In the genomic region with DNA sequence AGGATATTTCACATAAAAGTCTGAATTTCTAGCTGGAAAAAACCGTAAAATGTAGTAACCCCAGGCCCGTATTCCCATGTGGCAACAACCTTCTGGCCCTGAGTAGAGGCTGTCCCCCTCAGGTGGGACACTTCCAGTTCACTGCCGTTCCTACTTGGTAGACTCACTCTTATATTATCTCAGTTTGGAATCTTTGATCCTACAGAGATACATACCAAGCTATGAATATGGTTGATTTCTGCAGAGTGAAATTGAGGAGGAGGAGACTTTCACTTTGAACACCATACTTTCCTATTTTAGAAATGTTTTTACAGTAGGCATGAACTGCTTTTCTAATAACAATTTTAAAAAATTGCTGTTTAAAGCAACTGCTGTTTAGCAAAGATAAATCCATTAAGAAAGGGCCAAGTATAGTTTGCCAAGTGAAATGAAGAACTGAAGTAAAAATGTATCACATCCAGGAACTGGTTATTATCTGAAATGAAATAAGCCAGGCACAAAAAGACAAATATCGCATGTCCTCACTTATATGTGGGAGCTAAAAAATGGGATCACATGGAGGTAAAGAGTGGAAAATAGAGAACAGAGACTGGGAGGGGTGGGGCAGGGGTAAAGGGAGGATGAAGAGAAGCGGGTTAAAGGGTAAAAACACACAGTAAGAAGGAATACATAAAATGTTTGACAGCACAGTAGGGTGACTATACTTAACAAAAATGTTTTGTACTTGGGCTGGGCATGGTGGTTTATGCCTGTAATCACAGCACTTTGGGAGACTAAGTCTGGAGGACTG, we compare ENCODE assay signal across 24 cellular contexts.
DNase-seq lines count a peak whose midpoint lies in the region; ATAC-seq and TF ChIP-seq lines count a peak whose summit lies in the region.
"Had no signal": no experiment of that assay in that cellular context is flagged by ENCODE, and none has a peak within 500 bp of the region (broad histone marks: within the 10 kb centered on the region; RNA-seq: fewer than 3 reads in every experiment).

No MANE protein-coding gene starts in this region.

- no peaks in the 10 kb centered on the region for H3K9me3 ChIP-seq in stomach smooth muscle (ENCODE audit: control insufficient read depth in 2 of 2, low read length in 2 of 2)
- H3K9me3 ChIP-seq: BLaER1, HAP-1, thyroid gland had no signal

- H3K9me3 Mint-ChIP-seq in mesothelial cell of epicardium, result no peaks in the 10 kb centered on the region
- H3K9me3 Mint-ChIP-seq: activated CD4-positive, alpha-beta T cell treated with anti-CD3 and anti-CD28 coated beads, Interleukin-2, amount 10 ng/mL, durations not matched to agents 7 days and 5 days; memory B cell; stimulated activated memory B cell treated with anti-CD40 and anti-IgM and Interleukin-4, amounts not matched to agents 10 μg/mL and 1 μg/mL and 100 μg/mL, for 72 hours had no signal

- no peaks in the 10 kb centered on the region for H3K36me3 ChIP-seq in stomach smooth muscle (ENCODE audit: control insufficient read depth in 2 of 2, insufficient read depth in 2 of 2, low read length in 2 of 2)
- H3K36me3 ChIP-seq: BLaER1, HAP-1, thyroid gland, WERI-Rb-1 had no signal

- H3K4me1 Mint-ChIP-seq in mesothelial cell of epicardium, result peaks cover 19% of the 10 kb centered on the region
- H3K4me1 Mint-ChIP-seq: activated CD4-positive, alpha-beta T cell treated with anti-CD3 and anti-CD28 coated beads, Interleukin-2, amount 10 ng/mL, durations not matched to agents 7 days and 5 days; stimulated activated memory B cell treated with anti-CD40 and anti-IgM and Interleukin-4, amounts not matched to agents 10 μg/mL and 1 μg/mL and 100 μg/mL, for 72 hours had no signal

- no peaks in the 10 kb centered on the region for H3K27me3 ChIP-seq in stomach smooth muscle (ENCODE audit: control insufficient read depth in 1 of 2, insufficient read depth in 2 of 2, low read length in 2 of 2)
- H3K27me3 ChIP-seq: BLaER1, dorsolateral prefrontal cortex, thyroid gland had no signal

- peak; percentile 26 for DNase-seq in EL
- peak; percentile 25 for DNase-seq in choroid plexus epithelial cell (ENCODE audit: low read depth)
- no peak for DNase-seq in mesothelial cell of epicardium (ENCODE audit: low spot score in 2 of 2, unreplicated experiment in 2 of 2)
- no peak for DNase-seq in NCI-H1436 (lab: John Stamatoyannopoulos, UW)
- DNase-seq in NOMO-1 (lab: John Stamatoyannopoulos, UW; ENCODE audit: unreplicated experiment in 2 of 2), result no peak
- no peak for DNase-seq in NCI-H1694 treated with DMSO at 0.1 percent for 48 hours (lab: John Stamatoyannopoulos, UW)
- DNase-seq: activated CD4-positive, alpha-beta T cell treated with anti-CD3 and anti-CD28 coated beads, Interleukin-2, amount 10 ng/mL, durations not matched to agents 7 days and 5 days; activated naive CD4-positive, alpha-beta T cell treated with Interleukin-2 at 50 U/mL for 16 hours; activated T-cell treated with anti-CD3 and anti-CD28 coated beads, Interleukin-2, amount 50 U/mL, for 48 hours; COR-L47; dorsolateral prefrontal cortex; foreskin melanocyte; NCI-H187; NCI-H748 treated with DMSO at 0.1 percent for 48 hours; retina; thyroid gland; WERI-Rb-1 had no signal

- H3K4me3 Mint-ChIP-seq in mesothelial cell of epicardium, result no peak overlapping the region
- H3K4me3 Mint-ChIP-seq: activated CD4-positive, alpha-beta T cell treated with anti-CD3 and anti-CD28 coated beads, Interleukin-2, amount 10 ng/mL, durations not matched to agents 7 days and 5 days; memory B cell; stimulated activated memory B cell treated with anti-CD40 and anti-IgM and Interleukin-4, amounts not matched to agents 10 μg/mL and 1 μg/mL and 100 μg/mL, for 72 hours had no signal

- TF ChIP-seq CTCF in choroid plexus epithelial cell (conservative IDR thresholded peaks at IDR 0.05; ENCODE audit: low read depth, low read length) (no peak), mesothelial cell of epicardium (IDR thresholded peaks at IDR 0.05; ENCODE audit: unreplicated experiment) (no peak)

- ATAC-seq in GM18519 (IDR thresholded peaks at IDR 0.05; ENCODE audit: low FRiP score, unreplicated experiment), result no peak
- ATAC-seq: Right ventricle myocardium inferior; stimulated activated memory B cell treated with anti-CD40 and anti-IgM and Interleukin-4, amounts not matched to agents 10 μg/mL and 1 μg/mL and 100 μg/mL, for 72 hours had no signal

- H3K4me3 ChIP-seq in choroid plexus epithelial cell (ENCODE audit: low read depth, low read length), result no peak overlapping the region
- peak overlapping the region; percentile 47 to 71 for H3K4me3 ChIP-seq in stomach smooth muscle (ENCODE audit: low read length in 2 of 2)
- H3K4me3 ChIP-seq: BLaER1, dorsolateral prefrontal cortex, HAP-1, thyroid gland had no signal

- peaks cover 19% of the 10 kb centered on the region for H3K4me1 ChIP-seq in stomach smooth muscle (ENCODE audit: control insufficient read depth, insufficient read depth, low read length)
- H3K4me1 ChIP-seq: BLaER1 had no signal

- peak overlapping the region; percentile 70 for H3K27ac Mint-ChIP-seq in mesothelial cell of epicardium
- H3K27ac Mint-ChIP-seq: activated CD4-positive, alpha-beta T cell treated with anti-CD3 and anti-CD28 coated beads, Interleukin-2, amount 10 ng/mL, durations not matched to agents 7 days and 5 days; memory B cell; stimulated activated memory B cell treated with anti-CD40 and anti-IgM and Interleukin-4, amounts not matched to agents 10 μg/mL and 1 μg/mL and 100 μg/mL, for 72 hours had no signal

- peaks cover 1% of the 10 kb centered on the region for H3K27me3 Mint-ChIP-seq in mesothelial cell of epicardium (ENCODE audit: low read depth)
- H3K27me3 Mint-ChIP-seq: activated CD4-positive, alpha-beta T cell treated with anti-CD3 and anti-CD28 coated beads, Interleukin-2, amount 10 ng/mL, durations not matched to agents 7 days and 5 days; memory B cell; stimulated activated memory B cell treated with anti-CD40 and anti-IgM and Interleukin-4, amounts not matched to agents 10 μg/mL and 1 μg/mL and 100 μg/mL, for 72 hours had no signal

- no peaks in the 10 kb centered on the region for H3K36me3 Mint-ChIP-seq in mesothelial cell of epicardium
- H3K36me3 Mint-ChIP-seq: memory B cell; stimulated activated memory B cell treated with anti-CD40 and anti-IgM and Interleukin-4, amounts not matched to agents 10 μg/mL and 1 μg/mL and 100 μg/mL, for 72 hours had no signal

- H3K9ac ChIP-seq in stomach smooth muscle (ENCODE audit: low read length in 2 of 2), result peak overlapping the region; percentile 58 to 67
- H3K9ac ChIP-seq: BLaER1 had no signal

- peak overlapping the region; percentile 62 for H3K27ac ChIP-seq in stomach smooth muscle (ENCODE audit: low read length)
- H3K27ac ChIP-seq: BLaER1, dorsolateral prefrontal cortex, thyroid gland, WERI-Rb-1 had no signal

Comparison
In these comparisons a context has a peak if more than half of its experiments do, and no peak if none do; other contexts are left out.
1. DNase-seq: peak in EL (single experiment) and choroid plexus epithelial cell (single experiment); none in mesothelial cell of epicardium (0 of 2), NCI-H1436 (single experiment), NOMO-1 (0 of 2) and NCI-H1694 treated with DMSO at 0.1 percent for 48 hours (single experiment).